Comparison of ENCODE assay signal across 12 cellular contexts in genomic region chr7:106282374-106282773, GRCh38. TPM values are rescaled to one million over a fixed set of nuclear protein-coding genes. Genes with fewer than 3 reads are reported as not detected.
DNase-seq lines count a peak whose midpoint lies in the region; ATAC-seq, FAIRE-seq and TF ChIP-seq lines count a peak whose summit lies in the region.
"Had no signal": no experiment of that assay in that cellular context is flagged by ENCODE, and none has a peak within 500 bp of the region (broad histone marks: within the 10 kb centered on the region; RNA-seq: fewer than 3 reads in every experiment).

No MANE protein-coding gene starts in this region.

- H3K27ac Mint-ChIP-seq in T-helper 2 cell treated with Interferon-gamma antibody and Interleukin-4, amounts not matched to agents 5 μg/mL and 100 μg/mL, for 36 hours: peak overlapping the region; percentile 44
- no peak overlapping the region for H3K27ac Mint-ChIP-seq in endodermal cell
- H3K27ac Mint-ChIP-seq: mesothelial cell of epicardium had no signal

- H3K79me2 ChIP-seq in PC-3 (ENCODE audit: low read length): peaks cover 68% of the 10 kb centered on the region
- peaks cover 68% of the 10 kb centered on the region for H3K79me2 ChIP-seq in smooth muscle cell (ENCODE audit: low read depth)

- no peaks in the 10 kb centered on the region for H3K9me3 Mint-ChIP-seq in T-helper 2 cell treated with Interferon-gamma antibody and Interleukin-4, amounts not matched to agents 5 μg/mL and 100 μg/mL, for 36 hours
- H3K9me3 Mint-ChIP-seq in endodermal cell: no peaks in the 10 kb centered on the region
- H3K9me3 Mint-ChIP-seq: mesothelial cell of epicardium had no signal

- peaks cover 15% of the 10 kb centered on the region for H3K36me3 Mint-ChIP-seq in T-helper 2 cell treated with Interferon-gamma antibody and Interleukin-4, amounts not matched to agents 5 μg/mL and 100 μg/mL, for 36 hours (ENCODE audit: low read depth)
- peaks cover 8% of the 10 kb centered on the region for H3K36me3 Mint-ChIP-seq in endodermal cell (ENCODE audit: low read depth)
- H3K36me3 Mint-ChIP-seq: mesothelial cell of epicardium had no signal

- no peaks in the 10 kb centered on the region for H3K27me3 Mint-ChIP-seq in T-helper 2 cell treated with Interferon-gamma antibody and Interleukin-4, amounts not matched to agents 5 μg/mL and 100 μg/mL, for 36 hours (ENCODE audit: low read depth)
- H3K27me3 Mint-ChIP-seq in endodermal cell (ENCODE audit: insufficient read depth): no peaks in the 10 kb centered on the region

- H3K27ac ChIP-seq in PC-3 (ENCODE audit: low read length) (no peak overlapping the region), endodermal cell (ENCODE audit: low read depth, low read length) (no peak overlapping the region), smooth muscle cell (ENCODE audit: low read depth) (peak overlapping the region; percentile 80)

- H2AFZ ChIP-seq in PC-3 (ENCODE audit: low read length) (no peak overlapping the region), smooth muscle cell (ENCODE audit: low read depth) (no peak overlapping the region)

- H3K36me3 ChIP-seq in PC-3 (ENCODE audit: low read depth, low read length) (peaks cover 1% of the 10 kb centered on the region; the same call in 1 of the 2 replicates), endodermal cell (ENCODE audit: control insufficient read depth, insufficient read depth, low read length) (peaks cover 36% of the 10 kb centered on the region), smooth muscle cell (ENCODE audit: low read depth) (peaks cover 3% of the 10 kb centered on the region)

- H3K4me3 ChIP-seq in PC-3 (ENCODE audit: low read length) (peak overlapping the region; percentile 78), endodermal cell (ENCODE audit: low read length) (peak overlapping the region; percentile 97), smooth muscle cell (peak overlapping the region; percentile 76)

- intact Hi-C loops in PC-3 (cut with micrococcal nuclease): no loop called here

- DNase-seq in T-helper 2 cell treated with Interferon-gamma antibody and Interleukin-4, amounts not matched to agents 5 μg/mL and 100 μg/mL, for 36 hours (ENCODE audit: low spot score): no peak
- DNase-seq in T-helper 2 cell (no peak), PC-3 (no peak), endodermal cell (no peak), smooth muscle cell (lab: John Stamatoyannopoulos, UW; ENCODE audit: unreplicated experiment) (no peak), NCI-H2171 treated with DMSO at 0.1 percent for 48 hours (lab: John Stamatoyannopoulos, UW) (no peak), D721Med (ENCODE audit: insufficient read length, low spot score) (no peak)
- DNase-seq: activated CD4-positive, alpha-beta T cell treated with anti-CD3 and anti-CD28 coated beads, Interleukin-2, amount 50 U/mL, for 1 hour; NCI-H774 had no signal

- BruUV-seq in PC-3 (replicated peaks; lab: Mats Ljungman, UMichigan): no TSS peak

- no peaks in the 10 kb centered on the region for H3K9me2 ChIP-seq in PC-3 (replicated peaks; ENCODE audit: low read length)

- ATAC-seq in PC-3 (no peak), HG03378 (IDR thresholded peaks at IDR 0.05; ENCODE audit: unreplicated experiment) (no peak)

- H4K20me1 ChIP-seq in PC-3 (ENCODE audit: low read length): peaks cover 50% of the 10 kb centered on the region
- H4K20me1 ChIP-seq in smooth muscle cell (ENCODE audit: low read depth): peaks cover 69% of the 10 kb centered on the region

- TF ChIP-seq CTCF in PC-3 (conservative IDR thresholded peaks at IDR 0.05; ENCODE audit: low read depth, low read length): no peak
- no peak for TF ChIP-seq CTCF in endodermal cell (conservative IDR thresholded peaks at IDR 0.05)
- no peak for TF ChIP-seq CTCF in smooth muscle cell (IDR thresholded peaks at IDR 0.05; ENCODE audit: borderline replicate concordance, insufficient read depth, poor library complexity, severe bottlenecking)
- TF ChIP-seq CTCF in D721Med (IDR thresholded peaks at IDR 0.05; ENCODE audit: insufficient read depth, missing control alignments): no peak

- FAIRE-seq in D721Med (lab: Jason Lieb, UNC): no peak
- FAIRE-seq: HTR-8/SVneo had no signal

- H3F3A ChIP-seq in PC-3 (ENCODE audit: low read length, unreplicated experiment) (no peaks in the 10 kb centered on the region), smooth muscle cell (ENCODE audit: low read depth) (peaks cover 7% of the 10 kb centered on the region)

- no peak overlapping the region for H3K9ac ChIP-seq in PC-3 (ENCODE audit: low read length)
- no peak overlapping the region for H3K9ac ChIP-seq in endodermal cell (ENCODE audit: extremely low read depth, low read length, poor library complexity, severe bottlenecking)
- H3K9ac ChIP-seq in smooth muscle cell (ENCODE audit: low read depth): peak overlapping the region; percentile 93

- POLR2A ChIA-PET in PC-3 (lab: Charles Lee; ENCODE audit: unreplicated experiment): no interaction called here

- peak overlapping the region; percentile 94 for H3K4me3 Mint-ChIP-seq in T-helper 2 cell treated with Interferon-gamma antibody and Interleukin-4, amounts not matched to agents 5 μg/mL and 100 μg/mL, for 36 hours
- H3K4me3 Mint-ChIP-seq in endodermal cell: peak overlapping the region; percentile 73
- H3K4me3 Mint-ChIP-seq: mesothelial cell of epicardium had no signal

- peaks cover 62% of the 10 kb centered on the region for H3K4me1 Mint-ChIP-seq in T-helper 2 cell treated with Interferon-gamma antibody and Interleukin-4, amounts not matched to agents 5 μg/mL and 100 μg/mL, for 36 hours (ENCODE audit: low read depth)
- peaks cover 18% of the 10 kb centered on the region for H3K4me1 Mint-ChIP-seq in endodermal cell

- H3K4me2 ChIP-seq in PC-3 (ENCODE audit: low read length) (peak overlapping the region; percentile 84), smooth muscle cell (peak overlapping the region; percentile 94)

- H3K9me3 ChIP-seq in PC-3 (ENCODE audit: low read length): no peaks in the 10 kb centered on the region
- H3K9me3 ChIP-seq in endodermal cell (ENCODE audit: control insufficient read depth, low read length): no peaks in the 10 kb centered on the region
- H3K9me3 ChIP-seq in smooth muscle cell (replicated peaks; ENCODE audit: low read depth): no peaks in the 10 kb centered on the region

- CTCF ChIA-PET in PC-3 (lab: Charles Lee): no interaction called here

- H3K4me1 ChIP-seq in PC-3 (ENCODE audit: insufficient read depth, low read length) (peaks cover 47% of the 10 kb centered on the region), endodermal cell (ENCODE audit: control insufficient read depth, insufficient read depth, low read length) (no peaks in the 10 kb centered on the region), smooth muscle cell (ENCODE audit: low read depth) (peaks cover 24% of the 10 kb centered on the region)

- WGBS in endodermal cell (ENCODE audit: insufficient coverage in 1 of 2, insufficient read length in 1 of 2), 2 experiments: 89 to 100% methylated on average over 2 to 5 of the region's 6 CpGs
- WGBS in smooth muscle cell (ENCODE audit: low lambda C conversion rate): 80% methylated on average over 6 of the region's 6 CpGs

- H3K27me3 ChIP-seq in PC-3 (ENCODE audit: low read length): no peaks in the 10 kb centered on the region
- H3K27me3 ChIP-seq in endodermal cell (ENCODE audit: control insufficient read depth, insufficient read depth, low read length, poor library complexity, severe bottlenecking): no peaks in the 10 kb centered on the region
- H3K27me3 ChIP-seq in smooth muscle cell (ENCODE audit: low read depth): no peaks in the 10 kb centered on the region

RNA-seq across cellular contexts. Expression of gene NAMPT, which starts 2.4 kb away (rescaled TPM):
- total RNA-seq in PC-3 (2014; rRNA removed) (55.2 and 66.0 TPM in 2 replicates), endodermal cell (100 to 1,000 TPM; 101 to 111 TPM), smooth muscle cell (189 and 239 TPM in 2 replicates)
- polyA plus RNA-seq in endodermal cell (2013, experiment 1 of 2): 65.9 TPM
- 60.9 TPM for polyA plus RNA-seq in endodermal cell (2013, experiment 2 of 2)
- polyA plus RNA-seq in smooth muscle cell: 49.1 and 53.3 TPM in 2 replicates
